8 cellular contexts compared by ENCODE assay signal in the genomic region with DNA sequence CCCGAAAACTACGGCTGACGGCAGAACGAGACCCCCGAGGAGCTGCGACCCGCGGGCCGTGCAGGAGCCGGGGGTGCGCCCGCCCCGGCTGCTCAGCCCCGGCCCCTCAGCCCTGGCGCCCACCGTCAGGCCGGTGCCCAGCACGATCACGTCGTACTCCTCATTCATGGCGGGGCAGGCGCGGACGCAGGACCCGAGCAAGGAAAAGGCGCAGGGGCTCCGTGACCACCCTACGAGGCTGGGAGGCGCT. TPM values are rescaled to one million over a fixed set of nuclear protein-coding genes. Genes with fewer than 3 reads are reported as not detected.
DNase-seq lines count a peak whose midpoint lies in the region; FAIRE-seq and TF ChIP-seq lines count a peak whose summit lies in the region.

No MANE protein-coding gene starts in this region.

- peaks cover 6% of the 10 kb centered on the region for H3K23me2 ChIP-seq in H1 (ENCODE audit: low read depth, low read length)

- no peak overlapping the region for H2BK120ac ChIP-seq in H1 (replicated peaks; ENCODE audit: low read depth, low read length)

- no peak overlapping the region for H3K23ac ChIP-seq in H1 (ENCODE audit: insufficient read length)

- H3K27ac Mint-ChIP-seq in Calu3 (ENCODE audit: unreplicated experiment): peak overlapping the region; percentile 97

- H4K20me1 ChIP-seq in GM23248 (ENCODE audit: insufficient read depth) (peaks cover 36% of the 10 kb centered on the region), H1 (replicated peaks in 1 of 2; ENCODE audit: control insufficient read depth in 1 of 2, insufficient read depth in 2 of 2, low read length in 2 of 2) (peaks cover 10 to 21% of the 10 kb centered on the region in 2 experiments), neural cell (ENCODE audit: insufficient read depth) (no peaks in the 10 kb centered on the region)

- H2BK12ac ChIP-seq in H1 (ENCODE audit: low read depth, low read length): no peak overlapping the region

- in situ Hi-C loops in GM23248 (cut with MboI): no loop called here

- H3K18ac ChIP-seq in H1 (ENCODE audit: extremely low read depth, low read length): peak overlapping the region; percentile 97

- H3K36me3 Mint-ChIP-seq in Calu3 (ENCODE audit: insufficient read depth, unreplicated experiment): peaks cover 46% of the 10 kb centered on the region

- TF ChIP-seq EP300 in H1 (IDR thresholded peaks at IDR 0.05; ENCODE audit: borderline replicate concordance in 1 of 2, low read depth in 2 of 2, low read length in 2 of 2): no peak
- no peak for TF ChIP-seq EP300 in neural cell (conservative IDR thresholded peaks at IDR 0.05; ENCODE audit: poor library complexity, severe bottlenecking)

- peak overlapping the region; percentile 99 for H3K9ac ChIP-seq in GM23248
- peak overlapping the region; percentile 94 to 99 (median 96) for H3K9ac ChIP-seq in H1 (replicated peaks in 1 of 4; ENCODE audit: extremely low read depth in 1 of 4, low read depth in 3 of 4, low read length in 3 of 4)
- H3K9ac ChIP-seq in neural cell (ENCODE audit: low read length): peak overlapping the region; percentile 98

- peak overlapping the region; percentile 86 for H3K4me3 Mint-ChIP-seq in Calu3 (ENCODE audit: low read depth, unreplicated experiment)

- H3K9me2 ChIP-seq in GM23248 (ENCODE audit: insufficient read depth) (no peaks in the 10 kb centered on the region), neural cell (ENCODE audit: insufficient read depth, low read length) (no peaks in the 10 kb centered on the region)

- peaks cover 18% of the 10 kb centered on the region for H3K4me1 Mint-ChIP-seq in Calu3 (ENCODE audit: low read depth, unreplicated experiment)

- H3K36me3 ChIP-seq in GM23248 (ENCODE audit: low read depth): 0 out of 2 replicates have a peak, but pooled peaks cover 1% of the 10 kb centered on the region
- H3K36me3 ChIP-seq in MG63: peaks cover 34% of the 10 kb centered on the region
- peaks cover 0 to 5% (median 0%) of the 10 kb centered on the region in 4 experiments; a peak in 2 of 8 replicates for H3K36me3 ChIP-seq in H1 (ENCODE audit: control insufficient read depth in 2 of 4, insufficient read depth in 4 of 4, low read length in 3 of 4)
- no peaks in the 10 kb centered on the region for H3K36me3 ChIP-seq in neural cell (ENCODE audit: insufficient read depth, low read length)

- H2AFZ ChIP-seq in GM23248 (peak overlapping the region; percentile 72), H1 (ENCODE audit: low read length) (no peak overlapping the region), neural cell (ENCODE audit: low read depth, low read length) (peak overlapping the region; percentile 84)

- H3K4me3 ChIP-seq in GM23248 (peak overlapping the region; percentile 95), MG63 (peak overlapping the region; percentile 99), H1 (ENCODE audit: extremely low read depth in 1 of 4, insufficient read depth in 2 of 4, low read depth in 3 of 4, low read length in 4 of 4) (peak overlapping the region; percentile 90 to 98 (median 94)), neural cell (ENCODE audit: low read length) (peak overlapping the region; percentile 97)

- peak overlapping the region; percentile 96 for H4K8ac ChIP-seq in H1 (ENCODE audit: extremely low read depth, insufficient read depth, low read length)

- H3K27me3 Mint-ChIP-seq in Calu3 (ENCODE audit: unreplicated experiment): no peaks in the 10 kb centered on the region

- H2BK5ac ChIP-seq in H1 (ENCODE audit: low read depth, low read length): peak overlapping the region; percentile 96

- no peak overlapping the region for H3K14ac ChIP-seq in H1 (ENCODE audit: insufficient read length)

- peaks cover 36% of the 10 kb centered on the region for H3K4me1 ChIP-seq in GM23248 (ENCODE audit: insufficient read depth)
- H3K4me1 ChIP-seq in H1 (replicated peaks in 1 of 4; ENCODE audit: control insufficient read depth in 3 of 4, insufficient read depth in 4 of 4, low read length in 3 of 4): peaks cover 0 to 3% (median 0%) of the 10 kb centered on the region in 4 experiments; a peak in 1 of 7 replicates

- no peak overlapping the region for H2BK20ac ChIP-seq in H1 (ENCODE audit: low read length)

- H3K27ac ChIP-seq in GM23248: peak overlapping the region; percentile 92
- H3K27ac ChIP-seq in H1 (ENCODE audit: low read depth, low read length): peak overlapping the region; percentile 88
- peak overlapping the region; percentile 96 for H3K27ac ChIP-seq in neural cell (ENCODE audit: low read length)

- H3K27me3 ChIP-seq in GM23248 (replicated peaks; ENCODE audit: insufficient read depth): no peaks in the 10 kb centered on the region
- no peaks in the 10 kb centered on the region for H3K27me3 ChIP-seq in MG63
- no peaks in the 10 kb centered on the region for H3K27me3 ChIP-seq in H1 (replicated peaks in 1 of 4; ENCODE audit: control insufficient read depth in 3 of 4, extremely low read depth in 1 of 4, insufficient read depth in 3 of 4, low read length in 3 of 4)
- H3K27me3 ChIP-seq in neural cell (ENCODE audit: insufficient read depth, low read depth, low read length): no peaks in the 10 kb centered on the region

- H2BK15ac ChIP-seq in H1 (ENCODE audit: low read length): 0 out of 2 replicates have a peak overlapping the region, but pooled peaks have one; percentile 96

- TF ChIP-seq CTCF in Calu3 (IDR thresholded peaks at IDR 0.05; ENCODE audit: unreplicated experiment) (no peak), H1 (IDR thresholded peaks at IDR 0.05; ENCODE audit: control extremely low read depth in 1 of 3, insufficient read depth in 1 of 3, low read depth in 1 of 3, low read length in 3 of 3) (no peak), neural cell (IDR thresholded peaks at IDR 0.05; ENCODE audit: poor library complexity, severe bottlenecking) (no peak)

- peak overlapping the region; percentile 98 for H3K4ac ChIP-seq in H1 (replicated peaks; ENCODE audit: insufficient read length, low read depth, low read length)

- DNase-seq in Calu3 (no peak), GM23248 (no peak), MG63 (no peak), H1 (ENCODE audit: low read depth in 1 of 2, low spot score in 2 of 2) (no peak), NOMO-1 (lab: John Stamatoyannopoulos, UW; ENCODE audit: unreplicated experiment in 2 of 2) (no peak), NCI-H446 (lab: John Stamatoyannopoulos, UW) (no peak), activated gamma-delta T cell (lab: John Stamatoyannopoulos, UW) (no peak)

- peaks cover 64% of the 10 kb centered on the region for H3K79me2 ChIP-seq in GM23248 (ENCODE audit: insufficient read depth)
- peaks cover 39 to 62% of the 10 kb centered on the region in 2 experiments for H3K79me2 ChIP-seq in H1 (ENCODE audit: control insufficient read depth in 1 of 2, insufficient read depth in 2 of 2, low read length in 2 of 2)
- H3K79me2 ChIP-seq in neural cell (replicated peaks; ENCODE audit: insufficient read depth, low read length): peaks cover 46% of the 10 kb centered on the region

- FAIRE-seq in H1 (lab: Jason Lieb, UNC): no peak

- POLR2A ChIA-PET in H1 (lab: Charles Lee; ENCODE audit: partially characterized antibody): interaction anchor here (0.7 to 2.6 kb wide), 19 partner anchors 9 to 120 kb away, joined by 3 to 22 read pairs (median 6); a partner anchor contains a TSS

- no TSS peak for BruUV-seq in Calu3 (replicated peaks; lab: Mats Ljungman, UMichigan)

- H2AK5ac ChIP-seq in H1 (ENCODE audit: low read depth, low read length): no peak overlapping the region

- no peaks in the 10 kb centered on the region for H3K9me3 ChIP-seq in GM23248 (ENCODE audit: low read depth)
- H3K9me3 ChIP-seq in MG63: no peaks in the 10 kb centered on the region
- H3K9me3 ChIP-seq in H1 (ENCODE audit: insufficient read depth in 2 of 2, low read depth in 1 of 2, low read length in 1 of 2): no peaks in the 10 kb centered on the region
- H3K9me3 ChIP-seq in neural cell (ENCODE audit: low read length): no peaks in the 10 kb centered on the region

- WGBS in GM23248 (ENCODE audit: low coverage in 1 of 2, low lambda C conversion rate in 2 of 2, missing lambda C conversion rate in 2 of 2), 2 experiments: 1% methylated on average over 28 to 29 of the region's 29 CpGs
- WGBS in H1 (ENCODE audit: extremely low coverage in 1 of 2, insufficient coverage in 1 of 2, insufficient read length in 1 of 2, insufficient replicate concordance in 2 of 2, low coverage in 1 of 2, low lambda C conversion rate in 2 of 2, missing lambda C conversion rate in 1 of 2), 2 experiments: 0% methylated on average over 13 of the region's 29 CpGs; no CpG with 5 or more reads in 1 of the 2 experiments

- no peaks in the 10 kb centered on the region for H3K9me3 Mint-ChIP-seq in Calu3 (ENCODE audit: low read depth, unreplicated experiment)

- CTCF ChIA-PET in Calu3 (lab: Charles Lee): interaction anchor here (0.7 kb wide), 1 partner anchor 60 kb away, joined by 3 read pairs; no protein-coding TSS in a partner anchor
- CTCF ChIA-PET in H1 (lab: Charles Lee; ENCODE audit: partially characterized antibody): no interaction called here

- intact Hi-C loops in Calu3 (cut with micrococcal nuclease; ENCODE audit: unreplicated experiment): loop anchor here (5.0 kb wide), 2 partner anchors 59 to 164 kb away; a partner anchor contains a TSS

- H3K56ac ChIP-seq in H1 (replicated peaks; ENCODE audit: insufficient read length, low read depth, low read length): peak overlapping the region; percentile 96

- no peak for TF ChIP-seq POLR2A in H1 (IDR thresholded peaks at IDR 0.05; ENCODE audit: control extremely low read depth in 1 of 2, low read depth in 2 of 2, low read length in 2 of 2)

- H3K4me2 ChIP-seq in GM23248 (ENCODE audit: unreplicated experiment) (peak overlapping the region; percentile 88), H1 (ENCODE audit: insufficient read depth in 1 of 2, low read depth in 2 of 2, low read length in 2 of 2) (peak overlapping the region; percentile 67 to 81), neural cell (ENCODE audit: low read length) (no peak overlapping the region)

- H4K91ac ChIP-seq in H1 (replicated peaks; ENCODE audit: insufficient read length, low read length): peak overlapping the region; percentile 85

- H3F3A ChIP-seq in GM23248 (ENCODE audit: insufficient read depth) (peaks cover 28% of the 10 kb centered on the region; the same call in 1 of the 2 replicates), neural cell (ENCODE audit: insufficient read depth, low read length, poor library complexity, severe bottlenecking) (peaks cover 8% of the 10 kb centered on the region)

- H3K79me1 ChIP-seq in H1 (ENCODE audit: low read depth, low read length): no peaks in the 10 kb centered on the region; the same call in 1 of the 2 replicates

- peak overlapping the region; percentile 100 for H4K5ac ChIP-seq in H1 (ENCODE audit: insufficient read length, low read depth, low read length)

- TF ChIP-seq RAD21 in H1 (IDR thresholded peaks at IDR 0.05 in 1 of 2, conservative IDR thresholded peaks at IDR 0.05 in 1 of 2; ENCODE audit: low read depth in 2 of 2, low read length in 2 of 2): no peak
- no peak for TF ChIP-seq RAD21 in neural cell (conservative IDR thresholded peaks at IDR 0.05)

RNA-seq across cellular contexts. Expression of a gene that starts 0.2 kb away (rescaled TPM):
- 202 and 215 TPM in 2 replicates for total RNA-seq in Calu3 (2022)
- 311 and 350 TPM in 2 replicates for total RNA-seq in GM23248 (2014; rRNA removed; shearing (Covaris generic))
- polyA plus RNA-seq in GM23248 (2016; fragmentation: Nextera tagmentation; extraction: Ambion mirVana) (195 and 206 TPM in 2 replicates), H1 (2011; rRNA removed) (168 and 169 TPM in 2 replicates), neural cell (318 and 352 TPM in 2 replicates)
- total RNA-seq in MG63 (2014; rRNA removed; shearing (Covaris generic); ENCODE audit: low replicate concordance): 442 and 528 TPM in 2 replicates
- total RNA-seq in H1 (2021; fragmentation: NEBNext Ultra II Directional; extraction: Animal tissue kit (Norgen Biotek cat#: 25700)): 368 and 385 TPM in 2 replicates
- polyA plus RNA-seq in H1 (2011; cell fraction: cytosol; rRNA removed): 220 TPM
- polyA plus RNA-seq in H1 (2011; cell fraction: nucleus; rRNA removed): 87.8 TPM
- polyA plus RNA-seq in H1 (2012, experiment 1 of 2): 221 to 393 TPM (median 248 TPM) in 4 replicates
- 32.4 TPM for polyA plus RNA-seq in H1 (2012, experiment 2 of 2)
- 216 TPM for polyA plus RNA-seq in H1 (2013, experiment 1 of 2)
- 215 TPM for polyA plus RNA-seq in H1 (2013, experiment 2 of 2)
- 172 and 297 TPM in 2 replicates for polyA minus RNA-seq in H1 (2011; rRNA and poly(A)+ RNA removed)
- polyA minus RNA-seq in H1 (2011; cell fraction: cytosol; rRNA and poly(A)+ RNA removed): 300 TPM
- 219 TPM for polyA minus RNA-seq in H1 (2011; cell fraction: nucleus; rRNA and poly(A)+ RNA removed)
- polyA minus RNA-seq in neural cell: 516 and 517 TPM in 2 replicates
